In the genomic region with DNA sequence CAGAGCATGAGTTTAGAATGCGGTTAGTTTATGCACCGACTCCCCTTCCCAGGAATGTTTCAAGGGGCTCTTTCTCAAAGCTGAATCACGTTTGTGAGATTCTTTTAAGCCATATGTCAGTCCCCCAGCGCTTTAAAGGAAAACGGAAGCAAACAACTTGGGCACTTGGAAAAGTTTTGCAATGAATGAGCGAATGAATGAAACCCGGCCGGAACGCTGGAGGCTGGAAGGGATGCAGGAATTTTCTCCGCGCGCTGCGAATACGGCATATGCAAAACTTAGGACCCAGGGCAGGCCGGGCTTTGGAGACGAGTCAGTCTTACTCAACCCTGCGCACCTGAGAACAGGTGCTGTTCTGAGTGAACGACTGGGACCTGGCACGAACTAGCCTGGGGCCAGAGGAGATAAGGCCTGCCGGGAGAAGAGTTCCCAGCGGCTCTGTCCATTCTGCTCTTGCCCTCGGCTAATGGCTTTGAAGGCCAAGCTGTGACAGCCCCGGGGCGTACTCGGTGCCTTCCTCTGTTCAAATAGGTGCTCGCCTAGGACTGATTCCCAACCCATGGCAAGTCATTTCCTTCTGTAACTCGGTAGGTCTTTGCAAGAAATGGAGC, we compare ENCODE assay signal across 10 cellular contexts. TPM values are rescaled to one million over a fixed set of nuclear protein-coding genes. Genes with fewer than 3 reads are reported as not detected.
A peak's percentile ranks its signal among the peaks of the same experiment; 100 is the strongest.
DNase-seq lines count a peak whose midpoint lies in the region; ATAC-seq, FAIRE-seq and TF ChIP-seq lines count a peak whose summit lies in the region.
"Had no signal": no experiment of that assay in that cellular context is flagged by ENCODE, and none has a peak within 500 bp of the region (broad histone marks: within the 10 kb centered on the region; RNA-seq: fewer than 3 reads in every experiment).

No MANE protein-coding gene starts in this region.

- no peaks in the 10 kb centered on the region for H4K20me1 ChIP-seq in endothelial cell of umbilical vein (replicated peaks; ENCODE audit: control insufficient read depth, extremely low read depth, insufficient read depth, low read length)

- DNase-seq in NCI-H526 (lab: John Stamatoyannopoulos, UW) (peak; percentile 73 to 87), endothelial cell of umbilical vein (ENCODE audit: low read depth, low spot score) (peak; percentile 15), left lung (peak in 1 of 2 donors; percentile 33), stomach (no peak), NCI-H2227 (lab: John Stamatoyannopoulos, UW; ENCODE audit: unreplicated experiment) (no peak), midbrain (lab: John Stamatoyannopoulos, UW) (no peak)
- DNase-seq: activated naive CD4-positive, alpha-beta T cell treated with anti-CD3 and anti-CD28 coated beads for 36 hours; DMS79 treated with DMSO at 0.1 percent for 48 hours had no signal

- whole genome bisulfite sequencing in stomach, 5 donors = 6 to 35% (median 14%) methylated on average over 16 to 27 of the region's 27 CpGs

- no TSS peak for BruUV-seq in endothelial cell of umbilical vein (replicated peaks; lab: Mats Ljungman, UMichigan)

- dilution Hi-C loops in endothelial cell of umbilical vein (cut with MboI; ENCODE audit: extremely low pct_ligation_motif_present, low sequenced_read_pairs) = no loop called here

- H3K27ac ChIP-seq in endothelial cell of umbilical vein (ENCODE audit: insufficient read depth, low read depth, low read length) (no peak overlapping the region), left lung (no peak overlapping the region), stomach (no peak overlapping the region)

- TF ChIP-seq CTCF in endothelial cell of umbilical vein (IDR thresholded peaks at IDR 0.05; ENCODE audit: extremely low read depth in 1 of 2, insufficient read depth in 1 of 2, low read depth in 1 of 2, low read length in 2 of 2) (no peak), left lung (IDR thresholded peaks at IDR 0.05) (no peak), stomach (IDR thresholded peaks at IDR 0.05) (no peak)

- peak; percentile 46 for FAIRE-seq in endothelial cell of umbilical vein (lab: Jason Lieb, UNC)

- intact Hi-C loops in endothelial cell of umbilical vein (cut with micrococcal nuclease) (loop anchor here (2.0 to 10.0 kb wide), 2 partner anchors 15 to 113 kb away; no protein-coding TSS in a partner anchor), left lung (cut with DNase I) (no loop called here), stomach (cut with DNase I; ENCODE audit: low total_unique reads) (no loop called here)

- no peak overlapping the region for H3K9ac ChIP-seq in endothelial cell of umbilical vein (replicated peaks; ENCODE audit: extremely low read depth, insufficient read depth, low read length)

- H3K4me1 ChIP-seq in endothelial cell of umbilical vein (ENCODE audit: control insufficient read depth, extremely low read depth, insufficient read depth, low read length) = peaks cover 9% of the 10 kb centered on the region
- no peaks in the 10 kb centered on the region for H3K4me1 ChIP-seq in left lung
- H3K4me1 ChIP-seq in stomach = peaks cover 0 to 5% (median 0%) of the 10 kb centered on the region in 4 donors

- peak overlapping the region in 2 of 3 experiments; percentile 5 to 41 for H3K4me3 ChIP-seq in endothelial cell of umbilical vein (replicated peaks in 1 of 3; ENCODE audit: insufficient read depth in 1 of 3, low read depth in 1 of 3, low read length in 3 of 3)
- peak overlapping the region; percentile 11 to 20 for H3K4me3 ChIP-seq in left lung
- peak overlapping the region; percentile 30 to 40 (median 33) for H3K4me3 ChIP-seq in stomach

- H3K36me3 ChIP-seq in endothelial cell of umbilical vein (ENCODE audit: control insufficient read depth in 2 of 2, extremely low read depth in 1 of 2, insufficient read depth in 2 of 2, low read length in 2 of 2) (no peaks in the 10 kb centered on the region), left lung (no peaks in the 10 kb centered on the region), stomach (no peaks in the 10 kb centered on the region)

- peak overlapping the region; percentile 34 for H3K4me2 ChIP-seq in endothelial cell of umbilical vein (ENCODE audit: insufficient read depth, low read length)

- no peaks in the 10 kb centered on the region for H3K79me2 ChIP-seq in endothelial cell of umbilical vein (ENCODE audit: control insufficient read depth, insufficient read depth, low read length)

- TF ChIP-seq EP300 in stomach (IDR thresholded peaks at IDR 0.05) = no peak

- TF ChIP-seq POLR2A in endothelial cell of umbilical vein (IDR thresholded peaks at IDR 0.05; ENCODE audit: low read depth, low read length) (no peak), stomach (IDR thresholded peaks at IDR 0.05) (no peak)

- CTCF ChIA-PET in endothelial cell of umbilical vein (lab: Charles Lee) = interaction anchor here (0.7 kb wide), 1 partner anchor 8 kb away, joined by 3 read pairs; no protein-coding TSS in a partner anchor

- H3K27me3 ChIP-seq in endothelial cell of umbilical vein (ENCODE audit: control insufficient read depth in 2 of 2, insufficient read depth in 2 of 2, low read length in 2 of 2) (no peaks in the 10 kb centered on the region), left lung (peaks cover 24 to 47% of the 10 kb centered on the region in 2 donors), stomach (peaks cover 5 to 34% (median 33%) of the 10 kb centered on the region in 3 donors)

- H3K9me3 ChIP-seq in endothelial cell of umbilical vein (replicated peaks; ENCODE audit: control insufficient read depth, insufficient read depth, low read length) (no peaks in the 10 kb centered on the region), left lung (no peaks in the 10 kb centered on the region), stomach (peaks cover 0 to 16% (median 4%) of the 10 kb centered on the region in 4 donors)

- POLR2A ChIA-PET in endothelial cell of umbilical vein (lab: Charles Lee) = no interaction called here

- H3K9me1 ChIP-seq in endothelial cell of umbilical vein (replicated peaks; ENCODE audit: control insufficient read depth, extremely low read depth, insufficient read depth, low read length) = no peaks in the 10 kb centered on the region

- H2AFZ ChIP-seq in endothelial cell of umbilical vein (ENCODE audit: low read depth, low read length) = peak overlapping the region; percentile 4

- ATAC-seq in left lung (peak; percentile 69), HG03097 (IDR thresholded peaks at IDR 0.05; ENCODE audit: low FRiP score, unreplicated experiment) (no peak), GM18520 (IDR thresholded peaks at IDR 0.05; ENCODE audit: unreplicated experiment) (no peak)

TF ChIP-seq in endothelial cell of umbilical vein, 7 proteins besides CTCF, POLR2A, EP300 and RAD21:
- TF ChIP-seq POLR2AphosphoS5 (IDR thresholded peaks at IDR 0.05; ENCODE audit: insufficient read depth, low read depth, low read length) (no peak), FOS (IDR thresholded peaks at IDR 0.05; ENCODE audit: borderline replicate concordance, insufficient read depth, low read length) (no peak), JUN (IDR thresholded peaks at IDR 0.05; ENCODE audit: borderline replicate concordance, insufficient read depth, insufficient read length, low read depth) (no peak), GATA2 (IDR thresholded peaks at IDR 0.05; ENCODE audit: insufficient read depth, insufficient read length, low read depth, low read length) (no peak), MYC (IDR thresholded peaks at IDR 0.05; ENCODE audit: low read depth, low read length) (no peak), EZH2 (IDR thresholded peaks at IDR 0.05; ENCODE audit: borderline replicate concordance, low read depth, low read length, severe bottlenecking) (no peak)
- TF ChIP-seq, protein P1, sequence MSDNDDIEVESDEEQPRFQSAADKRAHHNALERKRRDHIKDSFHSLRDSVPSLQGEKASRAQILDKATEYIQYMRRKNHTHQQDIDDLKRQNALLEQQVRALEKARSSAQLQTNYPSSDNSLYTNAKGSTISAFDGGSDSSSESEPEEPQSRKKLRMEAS (IDR thresholded peaks at IDR 0.05; ENCODE audit: insufficient read depth, insufficient read length) = no peak

RNA-seq across cellular contexts. Expression of gene NRK, which starts 0.8 kb away (rescaled TPM):
- 3.1 and 8.0 TPM in 2 replicates for total RNA-seq in endothelial cell of umbilical vein
- 1.1 and 1.3 TPM in 2 replicates for polyA plus RNA-seq in endothelial cell of umbilical vein
- 1.3 and 1.4 TPM in 2 replicates for polyA plus RNA-seq in endothelial cell of umbilical vein (2011; cell fraction: cytosol; rRNA removed)
- polyA plus RNA-seq in endothelial cell of umbilical vein (2011; cell fraction: nucleus; rRNA removed) = 4.0 and 4.5 TPM in 2 replicates
- 2.2 and 2.6 TPM in 2 replicates for polyA plus RNA-seq in endothelial cell of umbilical vein (2012)
- polyA minus RNA-seq in endothelial cell of umbilical vein = 7.5 and 10.8 TPM in 2 replicates
- not detected for polyA minus RNA-seq in endothelial cell of umbilical vein (2011; cell fraction: cytosol; rRNA and poly(A)+ RNA removed)
- polyA minus RNA-seq in endothelial cell of umbilical vein (2011; cell fraction: nucleus; rRNA and poly(A)+ RNA removed) = 7.9 and 9.0 TPM in 2 replicates
- 10 to 100 TPM in 1 of 2 donors, 1 to 10 TPM in 1; 1.1 to 16.1 TPM for total RNA-seq in left lung
- total RNA-seq in stomach = 10 to 100 TPM in 1 of 5 donors, 1 to 10 TPM in 1, under 1 TPM in 2, not detected in 1; under 0.01 to 53.8 (median 3.3) TPM
- under 1 TPM; 0.06 to 0.30 (median 0.15) TPM for polyA plus RNA-seq in stomach
- total RNA-seq: activated naive CD4-positive, alpha-beta T cell treated with anti-CD3 and anti-CD28 coated beads for 36 hours had no signal

Comparison
In these comparisons a context has a peak if more than half of its experiments do, and no peak if none do; other contexts are left out.
1. DNase-seq: peak in NCI-H526 (2 of 2) and endothelial cell of umbilical vein (single experiment); none in stomach (single experiment), NCI-H2227 (single experiment) and midbrain (single experiment).
2. Peak in every context shown above with its lines, with median percentiles within 50 percentile points of each other: H3K4me3 ChIP-seq.